ENCODE assay signal across 9 cellular contexts in genomic region chr16:2663553-2664521, GRCh38. TPM values are rescaled to one million over a fixed set of nuclear protein-coding genes. Genes with fewer than 3 reads are reported as not detected.
DNase-seq lines count a peak whose midpoint lies in the region; ATAC-seq and TF ChIP-seq lines count a peak whose summit lies in the region.
"Had no signal": no experiment of that assay in that cellular context is flagged by ENCODE, and none has a peak within 500 bp of the region (broad histone marks: within the 10 kb centered on the region; RNA-seq: fewer than 3 reads in every experiment).

No MANE protein-coding gene starts in this region.

- no peak for TF ChIP-seq CTCF in fibroblast of mammary gland (conservative IDR thresholded peaks at IDR 0.05; ENCODE audit: control insufficient read depth, insufficient read depth, low read depth, low read length)

- ATAC-seq in GM19452 (IDR thresholded peaks at IDR 0.05; ENCODE audit: unreplicated experiment) (no peak), GM21360 (IDR thresholded peaks at IDR 0.05; ENCODE audit: unreplicated experiment) (no peak)

- DNase-seq in activated CD4-positive, alpha-beta T cell treated with anti-CD3 and anti-CD28 coated beads, Interleukin-2, amount 50 U/mL, for 4 hours = peak; percentile 45 to 60
- peak; percentile 88 for DNase-seq in fibroblast of mammary gland (ENCODE audit: low read depth)
- peak in 2 of 3 experiments; percentile 34 to 67 for DNase-seq in stimulated activated CD4-positive, alpha-beta T cell treated with anti-CD3 and anti-CD28 coated beads, TNF-alpha, amount 100 ng/mL, for 24 hours (ENCODE audit: low read depth in 3 of 3)
- no peak for DNase-seq in NCI-H2171 treated with DMSO at 0.1 percent for 48 hours (lab: John Stamatoyannopoulos, UW)
- no peak for DNase-seq in UCSD-AML1 (lab: John Stamatoyannopoulos, UW; ENCODE audit: unreplicated experiment)

- peak overlapping the region in 1 of 4 donors; percentile 42 for H3K4me3 Mint-ChIP-seq in IgD-negative memory B cell
- H3K4me3 Mint-ChIP-seq: neural crest cell had no signal

- peak overlapping the region; percentile 12 for H3K4me3 ChIP-seq in fibroblast of mammary gland (ENCODE audit: control insufficient read depth, low read depth, low read length)

- H3K27ac Mint-ChIP-seq in IgD-negative memory B cell = peak overlapping the region; percentile 13 to 63 (median 33)

- no peaks in the 10 kb centered on the region for H3K9me3 Mint-ChIP-seq in IgD-negative memory B cell
- H3K9me3 Mint-ChIP-seq: neural crest cell had no signal

- H3K36me3 Mint-ChIP-seq in IgD-negative memory B cell = no peaks in the 10 kb centered on the region

- H3K27me3 Mint-ChIP-seq in IgD-negative memory B cell = no peaks in the 10 kb centered on the region

- H3K4me1 Mint-ChIP-seq in IgD-negative memory B cell = peaks cover 8 to 19% (median 11%) of the 10 kb centered on the region in 3 donors

RNA-seq across cellular contexts. Expression of gene KCTD5, which starts 18.5 kb away (rescaled TPM):
- 24.9 TPM for polyA plus RNA-seq in IgD-negative memory B cell

RNA-seq across cellular contexts. Expression of gene PRSS27, which starts 56.2 kb away (rescaled TPM):
- not detected for polyA plus RNA-seq in IgD-negative memory B cell

Comparison
In these comparisons a context has a peak if more than half of its experiments do, and no peak if none do; other contexts are left out.
1. DNase-seq: peak in activated CD4-positive, alpha-beta T cell treated with anti-CD3 and anti-CD28 coated beads, Interleukin-2, amount 50 U/mL, for 4 hours (2 of 2), fibroblast of mammary gland (single experiment) and stimulated activated CD4-positive, alpha-beta T cell treated with anti-CD3 and anti-CD28 coated beads, TNF-alpha, amount 100 ng/mL, for 24 hours (2 of 3); none in NCI-H2171 treated with DMSO at 0.1 percent for 48 hours (single experiment) and UCSD-AML1 (single experiment).